Comparison of ENCODE assay signal across 11 cellular contexts in genomic region chr12:128662106-128662505, GRCh38.
"Had no signal": no experiment of that assay in that cellular context is flagged by ENCODE, and none has a peak within 500 bp of the region (broad histone marks: within the 10 kb centered on the region; RNA-seq: fewer than 3 reads in every experiment).

No MANE protein-coding gene starts in this region.

- H3K9me3 ChIP-seq: suprapubic skin had no signal

- H3K27me3 ChIP-seq: breast epithelium, suprapubic skin had no signal

- H3K4me3 ChIP-seq: breast epithelium, suprapubic skin had no signal

- H3K27ac ChIP-seq: breast epithelium, suprapubic skin had no signal

- DNase-seq: activated CD4-positive, alpha-beta memory T cell treated with anti-CD3 and anti-CD28 coated beads for 36 hours; activated CD4-positive, alpha-beta T cell treated with anti-CD3 and anti-CD28 coated beads for 1 hour; activated T-cell treated with anti-CD3 and anti-CD28 coated beads, Interleukin-2, amount 50 U/mL, for 72 hours; aorta; dermis blood vessel endothelial cell; endodermal cell; immature natural killer cell; stimulated activated CD4-positive, alpha-beta T cell treated with anti-CD3 and anti-CD28 coated beads, Interleukin-2, amount 100 ng/mL, for 24 hours; stimulated activated naive B cell treated with anti-CD40 and anti-IgM and Interleukin-4, amounts not matched to agents 10 μg/mL and 1 μg/mL and 100 μg/mL, for 72 hours had no signal

- H3K4me1 ChIP-seq: breast epithelium, suprapubic skin had no signal

- H3K36me3 ChIP-seq: breast epithelium, suprapubic skin had no signal
